In genomic region chr12:55727643-55728184, GRCh38 we compare ENCODE assay signal across 1 cellular context.
A peak's percentile ranks its signal among the peaks of the same experiment; 100 is the strongest.
TF ChIP-seq lines count a peak whose summit lies in the region.

No MANE protein-coding gene starts in this region.

TF ChIP-seq in K562, 482 proteins besides CTCF, POLR2A, EP300 and RAD21 (continued from another document and continues in another):
- TF ChIP-seq SETDB1 (IDR thresholded peaks at IDR 0.05; ENCODE audit: low read length) (no peak), CREB3L1 (IDR thresholded peaks at IDR 0.05; ENCODE audit: borderline replicate concordance, low read depth) (no peak), SRSF1 (IDR thresholded peaks at IDR 0.05; ENCODE audit: low read depth, low read length) (no peak), HNRNPH1 (optimal IDR thresholded peaks at IDR 0.05; ENCODE audit: low read depth, low read length) (no peak), ZNF830 (CRISPR knock-in tag; IDR thresholded peaks at IDR 0.05) (no peak), ZNF668 (CRISPR knock-in tag; IDR thresholded peaks at IDR 0.05) (no peak), ZBTB9 (CRISPR knock-in tag; IDR thresholded peaks at IDR 0.05) (0 out of 2 replicates have a peak, but pooled peaks have one; percentile 16), CCAR2 (IDR thresholded peaks at IDR 0.05; ENCODE audit: low read depth, low read length) (no peak), TEAD2 (tag; IDR thresholded peaks at IDR 0.05) (no peak), FOXM1 (IDR thresholded peaks at IDR 0.05; ENCODE audit: low read depth) (no peak), FOXM1 (CRISPR knock-in tag; IDR thresholded peaks at IDR 0.05; ENCODE audit: low read depth) (no peak), RB1 (IDR thresholded peaks at IDR 0.05; ENCODE audit: low read depth) (no peak), ADNP (tag; IDR thresholded peaks at IDR 0.05) (no peak), ATF2 (CRISPR knock-in tag; IDR thresholded peaks at IDR 0.05) (no peak), PRPF4 (IDR thresholded peaks at IDR 0.05; ENCODE audit: insufficient read depth, low read depth, low read length, poor library complexity, severe bottlenecking) (no peak), ZFP91 (CRISPR knock-in tag; IDR thresholded peaks at IDR 0.05) (no peak), HDAC2 (IDR thresholded peaks at IDR 0.05) (peak; percentile 43; the same call in 1 of the 2 replicates), MEIS2 (IDR thresholded peaks at IDR 0.05; ENCODE audit: partially characterized antibody) (no peak), KLF10 (CRISPR knock-in tag; IDR thresholded peaks at IDR 0.05) (no peak), ZBTB2 (IDR thresholded peaks at IDR 0.05) (0 out of 2 replicates have a peak, but pooled peaks have one; percentile 17), CBX8 (IDR thresholded peaks at IDR 0.05; ENCODE audit: borderline replicate concordance, extremely low read depth, low read depth, low read length, poor library complexity, severe bottlenecking) (no peak), MTA2 (IDR thresholded peaks at IDR 0.05; ENCODE audit: low read depth) (no peak), ERF (CRISPR knock-in tag; IDR thresholded peaks at IDR 0.05) (no peak), SMAD2 (IDR thresholded peaks at IDR 0.05; ENCODE audit: low read depth, low read length) (no peak), HIVEP1 (CRISPR knock-in tag; IDR thresholded peaks at IDR 0.05) (peak; percentile 97), USF1 (CRISPR knock-in tag; IDR thresholded peaks at IDR 0.05) (0 out of 2 replicates have a peak, but pooled peaks have one; percentile 14), DEAF1 (CRISPR knock-in tag; IDR thresholded peaks at IDR 0.05) (no peak), RBM25 (IDR thresholded peaks at IDR 0.05; ENCODE audit: low read depth, low read length, severe bottlenecking) (no peak), TCF7 (IDR thresholded peaks at IDR 0.05; ENCODE audit: borderline replicate concordance) (0 out of 2 replicates have a peak, but pooled peaks have one; percentile 13), MIER1 (IDR thresholded peaks at IDR 0.05; ENCODE audit: low read depth) (no peak), RBM34 (IDR thresholded peaks at IDR 0.05; ENCODE audit: borderline replicate concordance, insufficient read depth, low read length) (no peak), KDM1A (IDR thresholded peaks at IDR 0.05) (no peak), TAF7 (tag; IDR thresholded peaks at IDR 0.05) (peak; percentile 32; the same call in 1 of the 2 replicates), YY1 (IDR thresholded peaks at IDR 0.05; ENCODE audit: borderline replicate concordance in 1 of 3, control insufficient read depth in 1 of 3, extremely low read depth in 1 of 3, insufficient read depth in 3 of 3, insufficient read length in 1 of 3, insufficient replicate concordance in 2 of 3, low read depth in 1 of 3, low read length in 2 of 3) (no peak), ATF3 (IDR thresholded peaks at IDR 0.05) (no peak), ATF3 (CRISPR knock-in tag; conservative IDR thresholded peaks at IDR 0.05) (no peak), ARID1B (IDR thresholded peaks at IDR 0.05) (peak; percentile 67), RHOXF2B (CRISPR knock-in tag; conservative IDR thresholded peaks at IDR 0.05) (0 out of 2 replicates have a peak, but pooled peaks have one; percentile 12), PHF20 (IDR thresholded peaks at IDR 0.05; ENCODE audit: partially characterized antibody) (no peak), BRD4 (IDR thresholded peaks at IDR 0.05) (no peak), PRDM10 (IDR thresholded peaks at IDR 0.05; ENCODE audit: partially characterized antibody) (peak; percentile 29), ZC3H4 (CRISPR knock-in tag; IDR thresholded peaks at IDR 0.05; ENCODE audit: borderline replicate concordance) (no peak; the same call in 1 of the 2 replicates), ZFP30 (CRISPR knock-in tag; IDR thresholded peaks at IDR 0.05; ENCODE audit: borderline replicate concordance) (no peak), ATF7 (IDR thresholded peaks at IDR 0.05) (peak; percentile 48), NR2C1 (IDR thresholded peaks at IDR 0.05) (no peak), NR2C1 (tag; IDR thresholded peaks at IDR 0.05) (no peak), ZNF592 (IDR thresholded peaks at IDR 0.05) (no peak), JUND (IDR thresholded peaks at IDR 0.05; ENCODE audit: borderline replicate concordance, low read depth, low read length) (peak; percentile 60; the same call in 1 of the 2 replicates), JUND (tag; IDR thresholded peaks at IDR 0.05; ENCODE audit: borderline replicate concordance, low read depth, low read length) (peak; percentile 34; the same call in 1 of the 3 replicates)
